Comparison of ENCODE assay signal across 9 cellular contexts in the genomic region with DNA sequence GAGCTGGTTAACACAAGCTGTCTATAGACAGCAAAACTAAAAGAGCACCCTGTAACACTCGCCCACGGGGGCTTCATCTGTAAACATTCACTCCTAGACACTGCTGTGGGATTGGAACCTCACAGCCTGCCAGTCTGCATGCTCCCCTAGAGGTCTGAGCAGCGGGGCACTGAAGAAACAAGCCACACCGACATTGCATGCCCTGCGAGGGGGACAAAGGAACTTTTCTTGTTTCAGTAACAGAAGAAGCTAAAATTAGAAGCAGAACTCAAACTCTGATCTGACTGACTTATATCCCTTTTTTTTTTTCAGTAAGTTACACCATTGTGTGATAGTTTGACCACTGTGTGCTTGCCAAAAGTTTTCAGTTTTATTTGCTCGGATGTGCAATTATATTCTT.
DNase-seq lines count a peak whose midpoint lies in the region; ATAC-seq and TF ChIP-seq lines count a peak whose summit lies in the region.
"Had no signal": no experiment of that assay in that cellular context is flagged by ENCODE, and none has a peak within 500 bp of the region (broad histone marks: within the 10 kb centered on the region; RNA-seq: fewer than 3 reads in every experiment).

No MANE protein-coding gene starts in this region.

- H3K4me3 Mint-ChIP-seq in osteocyte (ENCODE audit: unreplicated experiment) = peak overlapping the region; percentile 74

- peak overlapping the region; percentile 96 for H3K27ac Mint-ChIP-seq in osteocyte (ENCODE audit: unreplicated experiment)

- H3K4me3 ChIP-seq in BLaER1 treated with 17β-estradiol and CSF1 and Interleukin-3, amounts not matched to agents 10 nM and 100 nM = peak overlapping the region in 4 of 10 experiments; percentile 17 to 30 (median 26); a peak in 4 of 20 replicates
- no peak overlapping the region for H3K4me3 ChIP-seq in fibroblast of pulmonary artery (replicated peaks; ENCODE audit: low read depth, low read length)

- no peaks in the 10 kb centered on the region for H3K36me3 ChIP-seq in BLaER1 treated with 17β-estradiol and CSF1 and Interleukin-3, amounts not matched to agents 10 nM and 100 nM

- peaks cover 95% of the 10 kb centered on the region for H3K4me1 Mint-ChIP-seq in osteocyte (ENCODE audit: unreplicated experiment)

- H3K9me3 ChIP-seq in BLaER1 treated with 17β-estradiol and CSF1 and Interleukin-3, amounts not matched to agents 10 nM and 100 nM (replicated peaks in 1 of 11) = peaks cover 0 to 15% (median 0%) of the 10 kb centered on the region in 11 experiments; a peak in 4 of 22 replicates

- no peaks in the 10 kb centered on the region for H3K27me3 ChIP-seq in BLaER1 treated with 17β-estradiol and CSF1 and Interleukin-3, amounts not matched to agents 10 nM and 100 nM

- peaks cover 8 to 81% (median 17%) of the 10 kb centered on the region in 10 experiments; a peak in 18 of 20 replicates for H3K4me1 ChIP-seq in BLaER1 treated with 17β-estradiol and CSF1 and Interleukin-3, amounts not matched to agents 10 nM and 100 nM

- peak overlapping the region; percentile 4 to 91 (median 54); a peak in 17 of 22 replicates for H3K4me2 ChIP-seq in BLaER1 treated with 17β-estradiol and CSF1 and Interleukin-3, amounts not matched to agents 10 nM and 100 nM

- peaks cover 19% of the 10 kb centered on the region for H3K36me3 Mint-ChIP-seq in osteocyte (ENCODE audit: unreplicated experiment)

- no peaks in the 10 kb centered on the region for H4K20me1 ChIP-seq in BLaER1 treated with 17β-estradiol and CSF1 and Interleukin-3, amounts not matched to agents 10 nM and 100 nM

- peak overlapping the region in 7 of 11 experiments; percentile 37 to 79 (median 70); a peak in 14 of 22 replicates for H3K27ac ChIP-seq in BLaER1 treated with 17β-estradiol and CSF1 and Interleukin-3, amounts not matched to agents 10 nM and 100 nM

- H3K27me3 Mint-ChIP-seq in osteocyte (ENCODE audit: unreplicated experiment) = no peaks in the 10 kb centered on the region

- no peak for ATAC-seq in HG02623 (IDR thresholded peaks at IDR 0.05; ENCODE audit: unreplicated experiment)

- no peaks in the 10 kb centered on the region for H3K9me3 Mint-ChIP-seq in osteocyte (ENCODE audit: unreplicated experiment)

- H3K9ac ChIP-seq in BLaER1 treated with 17β-estradiol and CSF1 and Interleukin-3, amounts not matched to agents 10 nM and 100 nM = peak overlapping the region in 5 of 11 experiments; percentile 52 to 68 (median 62); a peak in 9 of 22 replicates

- peak; percentile 45 for DNase-seq in OCI-M1 (lab: John Stamatoyannopoulos, UW)
- peak; percentile 27 for DNase-seq in fibroblast of pulmonary artery (ENCODE audit: low read depth)
- DNase-seq in osteocyte (ENCODE audit: extremely low spot score, unreplicated experiment) = no peak
- no peak for DNase-seq in germinal center (ENCODE audit: low spot score)
- DNase-seq in GDM1 (lab: John Stamatoyannopoulos, UW) = no peak
- DNase-seq in cortex of kidney (lab: John Stamatoyannopoulos, UW) = no peak
- DNase-seq: DMS 273 treated with DMSO at 0.1 percent for 48 hours had no signal

- TF ChIP-seq CTCF in fibroblast of pulmonary artery (IDR thresholded peaks at IDR 0.05; ENCODE audit: low read length, missing control alignments) = no peak
- TF ChIP-seq CTCF in osteocyte (IDR thresholded peaks at IDR 0.05) = peak; percentile 6

Comparison
In these comparisons a context has a peak if more than half of its experiments do, and no peak if none do; other contexts are left out.
1. DNase-seq: peak in OCI-M1 (single experiment) and fibroblast of pulmonary artery (single experiment); none in osteocyte (single experiment), germinal center (single experiment), GDM1 (single experiment) and cortex of kidney (single experiment).